ENCODE assay signal across 1 cellular context in the genomic region with DNA sequence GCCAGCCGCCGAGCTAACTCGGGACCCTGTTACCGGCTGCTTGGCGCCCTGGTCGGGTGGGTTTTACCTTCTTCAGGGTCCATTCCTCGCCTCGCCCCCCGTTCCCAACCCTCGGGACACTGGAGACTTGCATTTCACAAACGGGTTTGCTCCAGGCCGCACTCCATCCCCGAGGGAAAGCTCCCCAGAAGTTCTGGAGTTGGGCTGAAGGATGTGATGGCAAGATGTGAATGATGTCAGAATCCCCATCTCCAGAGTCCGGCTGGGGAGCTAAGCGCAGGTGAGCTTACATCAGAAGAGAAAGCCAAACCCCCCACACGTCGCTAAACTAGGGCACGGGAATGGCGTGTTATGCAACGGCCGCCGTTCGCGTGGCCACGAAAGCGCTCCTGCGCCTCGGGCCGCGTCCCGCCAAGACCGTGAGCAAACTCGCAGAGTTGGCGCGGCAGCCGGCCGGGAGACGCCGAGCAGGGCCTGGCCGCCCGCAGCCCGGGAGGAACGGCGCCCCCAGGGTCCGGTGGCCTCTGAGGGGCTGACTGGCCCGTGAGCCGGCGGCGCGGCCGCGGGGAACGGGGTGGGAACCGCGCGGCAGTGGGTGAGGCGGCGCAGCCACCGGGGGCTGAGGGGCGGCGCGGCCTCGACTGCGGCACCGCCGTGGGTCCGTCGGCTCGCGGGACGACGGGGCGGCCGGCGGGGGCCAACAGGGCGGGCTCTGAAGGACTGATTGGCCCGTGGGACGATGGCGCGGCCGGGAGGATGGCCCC.
TF ChIP-seq lines count a peak whose summit lies in the region.

No MANE protein-coding gene starts in this region.

TF ChIP-seq in HEK293, 187 proteins besides CTCF, POLR2A, EP300 and RAD21 (continued from another document):
- TF ChIP-seq, protein P1, sequence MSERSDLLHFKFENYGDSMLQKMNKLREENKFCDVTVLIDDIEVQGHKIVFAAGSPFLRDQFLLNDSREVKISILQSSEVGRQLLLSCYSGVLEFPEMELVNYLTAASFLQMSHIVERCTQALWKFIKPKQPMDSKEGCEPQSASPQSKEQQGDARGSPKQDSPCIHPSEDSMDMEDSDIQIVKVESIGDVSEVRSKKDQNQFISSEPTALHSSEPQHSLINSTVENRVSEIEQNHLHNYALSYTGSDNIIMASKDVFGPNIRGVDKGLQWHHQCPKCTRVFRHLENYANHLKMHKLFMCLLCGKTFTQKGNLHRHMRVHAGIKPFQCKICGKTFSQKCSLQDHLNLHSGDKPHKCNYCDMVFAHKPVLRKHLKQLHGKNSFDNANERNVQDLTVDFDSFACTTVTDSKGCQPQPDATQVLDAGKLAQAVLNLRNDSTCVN (tag by site-specific recombination; optimal IDR thresholded peaks at IDR 0.05) = peak; percentile 70
- TF ChIP-seq, protein P2, sequence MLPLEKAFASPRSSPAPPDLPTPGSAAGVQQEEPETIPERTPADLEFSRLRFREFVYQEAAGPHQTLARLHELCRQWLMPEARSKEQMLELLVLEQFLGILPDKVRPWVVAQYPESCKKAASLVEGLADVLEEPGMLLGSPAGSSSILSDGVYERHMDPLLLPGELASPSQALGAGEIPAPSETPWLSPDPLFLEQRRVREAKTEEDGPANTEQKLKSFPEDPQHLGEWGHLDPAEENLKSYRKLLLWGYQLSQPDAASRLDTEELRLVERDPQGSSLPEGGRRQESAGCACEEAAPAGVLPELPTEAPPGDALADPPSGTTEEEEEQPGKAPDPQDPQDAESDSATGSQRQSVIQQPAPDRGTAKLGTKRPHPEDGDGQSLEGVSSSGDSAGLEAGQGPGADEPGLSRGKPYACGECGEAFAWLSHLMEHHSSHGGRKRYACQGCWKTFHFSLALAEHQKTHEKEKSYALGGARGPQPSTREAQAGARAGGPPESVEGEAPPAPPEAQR (tag by site-specific recombination; IDR thresholded peaks at IDR 0.05) = no peak
- TF ChIP-seq ZNF48 (tag by site-specific recombination; IDR thresholded peaks at IDR 0.05) = no peak
- TF ChIP-seq ZSCAN30 (tag by site-specific recombination; IDR thresholded peaks at IDR 0.05) = 0 out of 2 replicates have a peak, but pooled peaks have one; percentile 26
- no peak for TF ChIP-seq ZFP69B (tag by site-specific recombination; IDR thresholded peaks at IDR 0.05)
- no peak for TF ChIP-seq ZNF350 (tag by site-specific recombination; IDR thresholded peaks at IDR 0.05)
- TF ChIP-seq, protein P3, sequence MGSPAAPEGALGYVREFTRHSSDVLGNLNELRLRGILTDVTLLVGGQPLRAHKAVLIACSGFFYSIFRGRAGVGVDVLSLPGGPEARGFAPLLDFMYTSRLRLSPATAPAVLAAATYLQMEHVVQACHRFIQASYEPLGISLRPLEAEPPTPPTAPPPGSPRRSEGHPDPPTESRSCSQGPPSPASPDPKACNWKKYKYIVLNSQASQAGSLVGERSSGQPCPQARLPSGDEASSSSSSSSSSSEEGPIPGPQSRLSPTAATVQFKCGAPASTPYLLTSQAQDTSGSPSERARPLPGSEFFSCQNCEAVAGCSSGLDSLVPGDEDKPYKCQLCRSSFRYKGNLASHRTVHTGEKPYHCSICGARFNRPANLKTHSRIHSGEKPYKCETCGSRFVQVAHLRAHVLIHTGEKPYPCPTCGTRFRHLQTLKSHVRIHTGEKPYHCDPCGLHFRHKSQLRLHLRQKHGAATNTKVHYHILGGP (tag by site-specific recombination; IDR thresholded peaks at IDR 0.05) = no peak
- TF ChIP-seq, protein P4, sequence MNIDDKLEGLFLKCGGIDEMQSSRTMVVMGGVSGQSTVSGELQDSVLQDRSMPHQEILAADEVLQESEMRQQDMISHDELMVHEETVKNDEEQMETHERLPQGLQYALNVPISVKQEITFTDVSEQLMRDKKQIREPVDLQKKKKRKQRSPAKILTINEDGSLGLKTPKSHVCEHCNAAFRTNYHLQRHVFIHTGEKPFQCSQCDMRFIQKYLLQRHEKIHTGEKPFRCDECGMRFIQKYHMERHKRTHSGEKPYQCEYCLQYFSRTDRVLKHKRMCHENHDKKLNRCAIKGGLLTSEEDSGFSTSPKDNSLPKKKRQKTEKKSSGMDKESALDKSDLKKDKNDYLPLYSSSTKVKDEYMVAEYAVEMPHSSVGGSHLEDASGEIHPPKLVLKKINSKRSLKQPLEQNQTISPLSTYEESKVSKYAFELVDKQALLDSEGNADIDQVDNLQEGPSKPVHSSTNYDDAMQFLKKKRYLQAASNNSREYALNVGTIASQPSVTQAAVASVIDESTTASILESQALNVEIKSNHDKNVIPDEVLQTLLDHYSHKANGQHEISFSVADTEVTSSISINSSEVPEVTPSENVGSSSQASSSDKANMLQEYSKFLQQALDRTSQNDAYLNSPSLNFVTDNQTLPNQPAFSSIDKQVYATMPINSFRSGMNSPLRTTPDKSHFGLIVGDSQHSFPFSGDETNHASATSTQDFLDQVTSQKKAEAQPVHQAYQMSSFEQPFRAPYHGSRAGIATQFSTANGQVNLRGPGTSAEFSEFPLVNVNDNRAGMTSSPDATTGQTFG (tag by site-specific recombination; IDR thresholded peaks at IDR 0.05; ENCODE audit: borderline replicate concordance) = no peak
- no peak for TF ChIP-seq SCRT2 (tag by site-specific recombination; IDR thresholded peaks at IDR 0.05)
- TF ChIP-seq TRIM28 (IDR thresholded peaks at IDR 0.05; ENCODE audit: borderline replicate concordance, low read length) = no peak
- TF ChIP-seq ZNF266 (tag by site-specific recombination; IDR thresholded peaks at IDR 0.05; ENCODE audit: low read depth) = no peak
- no peak for TF ChIP-seq ZBTB1 (tag by site-specific recombination; IDR thresholded peaks at IDR 0.05)
- peak; percentile 53 for TF ChIP-seq GLIS2 (tag by site-specific recombination; IDR thresholded peaks at IDR 0.05)
- no peak for TF ChIP-seq ZNF37A (tag by site-specific recombination; IDR thresholded peaks at IDR 0.05)
- no peak for TF ChIP-seq ZNF544 (tag by site-specific recombination; IDR thresholded peaks at IDR 0.05)
- no peak for TF ChIP-seq OSR2 (tag by site-specific recombination; IDR thresholded peaks at IDR 0.05)
- TF ChIP-seq ZNF157 (tag by site-specific recombination; IDR thresholded peaks at IDR 0.05) = no peak
- TF ChIP-seq, protein P5, sequence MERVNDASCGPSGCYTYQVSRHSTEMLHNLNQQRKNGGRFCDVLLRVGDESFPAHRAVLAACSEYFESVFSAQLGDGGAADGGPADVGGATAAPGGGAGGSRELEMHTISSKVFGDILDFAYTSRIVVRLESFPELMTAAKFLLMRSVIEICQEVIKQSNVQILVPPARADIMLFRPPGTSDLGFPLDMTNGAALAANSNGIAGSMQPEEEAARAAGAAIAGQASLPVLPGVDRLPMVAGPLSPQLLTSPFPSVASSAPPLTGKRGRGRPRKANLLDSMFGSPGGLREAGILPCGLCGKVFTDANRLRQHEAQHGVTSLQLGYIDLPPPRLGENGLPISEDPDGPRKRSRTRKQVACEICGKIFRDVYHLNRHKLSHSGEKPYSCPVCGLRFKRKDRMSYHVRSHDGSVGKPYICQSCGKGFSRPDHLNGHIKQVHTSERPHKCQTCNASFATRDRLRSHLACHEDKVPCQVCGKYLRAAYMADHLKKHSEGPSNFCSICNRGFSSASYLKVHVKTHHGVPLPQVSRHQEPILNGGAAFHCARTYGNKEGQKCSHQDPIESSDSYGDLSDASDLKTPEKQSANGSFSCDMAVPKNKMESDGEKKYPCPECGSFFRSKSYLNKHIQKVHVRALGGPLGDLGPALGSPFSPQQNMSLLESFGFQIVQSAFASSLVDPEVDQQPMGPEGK (tag by site-specific recombination; IDR thresholded peaks at IDR 0.05) = no peak
- TF ChIP-seq ZNF404 (tag by site-specific recombination; IDR thresholded peaks at IDR 0.05) = no peak
- peak; percentile 86 for TF ChIP-seq MZF1 (tag by site-specific recombination; IDR thresholded peaks at IDR 0.05; ENCODE audit: borderline replicate concordance)
- no peak for TF ChIP-seq SCRT1 (tag by site-specific recombination; IDR thresholded peaks at IDR 0.05; ENCODE audit: borderline replicate concordance)
- no peak for TF ChIP-seq GFI1B (tag by site-specific recombination; IDR thresholded peaks at IDR 0.05)
- peak; percentile 35; the same call in 1 of the 2 replicates for TF ChIP-seq GLIS1 (tag by site-specific recombination; IDR thresholded peaks at IDR 0.05)
- no peak for TF ChIP-seq ZNF292 (tag by site-specific recombination; IDR thresholded peaks at IDR 0.05; ENCODE audit: borderline replicate concordance, low read depth)
- TF ChIP-seq ZNF114 (tag by site-specific recombination; IDR thresholded peaks at IDR 0.05) = no peak
- peak; percentile 40; the same call in 1 of the 2 replicates for TF ChIP-seq ZNF629 (tag by site-specific recombination; IDR thresholded peaks at IDR 0.05)
- TF ChIP-seq, protein P6, sequence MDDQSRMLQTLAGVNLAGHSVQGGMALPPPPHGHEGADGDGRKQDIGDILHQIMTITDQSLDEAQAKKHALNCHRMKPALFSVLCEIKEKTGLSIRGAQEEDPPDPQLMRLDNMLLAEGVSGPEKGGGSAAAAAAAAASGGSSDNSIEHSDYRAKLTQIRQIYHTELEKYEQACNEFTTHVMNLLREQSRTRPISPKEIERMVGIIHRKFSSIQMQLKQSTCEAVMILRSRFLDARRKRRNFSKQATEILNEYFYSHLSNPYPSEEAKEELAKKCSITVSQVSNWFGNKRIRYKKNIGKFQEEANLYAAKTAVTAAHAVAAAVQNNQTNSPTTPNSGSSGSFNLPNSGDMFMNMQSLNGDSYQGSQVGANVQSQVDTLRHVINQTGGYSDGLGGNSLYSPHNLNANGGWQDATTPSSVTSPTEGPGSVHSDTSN (CRISPR knock-in tag; IDR thresholded peaks at IDR 0.05) = 0 out of 2 replicates have a peak, but pooled peaks have one; percentile 53
- TF ChIP-seq ZNF311 (tag by site-specific recombination; IDR thresholded peaks at IDR 0.05; ENCODE audit: borderline replicate concordance) = no peak
- TF ChIP-seq, protein P7, sequence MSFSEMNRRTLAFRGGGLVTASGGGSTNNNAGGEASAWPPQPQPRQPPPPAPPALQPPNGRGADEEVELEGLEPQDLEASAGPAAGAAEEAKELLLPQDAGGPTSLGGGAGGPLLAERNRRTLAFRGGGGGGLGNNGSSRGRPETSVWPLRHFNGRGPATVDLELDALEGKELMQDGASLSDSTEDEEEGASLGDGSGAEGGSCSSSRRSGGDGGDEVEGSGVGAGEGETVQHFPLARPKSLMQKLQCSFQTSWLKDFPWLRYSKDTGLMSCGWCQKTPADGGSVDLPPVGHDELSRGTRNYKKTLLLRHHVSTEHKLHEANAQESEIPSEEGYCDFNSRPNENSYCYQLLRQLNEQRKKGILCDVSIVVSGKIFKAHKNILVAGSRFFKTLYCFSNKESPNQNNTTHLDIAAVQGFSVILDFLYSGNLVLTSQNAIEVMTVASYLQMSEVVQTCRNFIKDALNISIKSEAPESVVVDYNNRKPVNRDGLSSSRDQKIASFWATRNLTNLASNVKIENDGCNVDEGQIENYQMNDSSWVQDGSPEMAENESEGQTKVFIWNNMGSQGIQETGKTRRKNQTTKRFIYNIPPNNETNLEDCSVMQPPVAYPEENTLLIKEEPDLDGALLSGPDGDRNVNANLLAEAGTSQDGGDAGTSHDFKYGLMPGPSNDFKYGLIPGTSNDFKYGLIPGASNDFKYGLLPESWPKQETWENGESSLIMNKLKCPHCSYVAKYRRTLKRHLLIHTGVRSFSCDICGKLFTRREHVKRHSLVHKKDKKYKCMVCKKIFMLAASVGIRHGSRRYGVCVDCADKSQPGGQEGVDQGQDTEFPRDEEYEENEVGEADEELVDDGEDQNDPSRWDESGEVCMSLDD (tag by site-specific recombination; IDR thresholded peaks at IDR 0.05) = no peak
- no peak for TF ChIP-seq ZSCAN16 (tag by site-specific recombination; IDR thresholded peaks at IDR 0.05)
- TF ChIP-seq ZNF747 (tag by site-specific recombination; IDR thresholded peaks at IDR 0.05) = no peak
- TF ChIP-seq ZNF658 (tag by site-specific recombination; IDR thresholded peaks at IDR 0.05) = no peak
- TF ChIP-seq ZNF214 (tag by site-specific recombination; IDR thresholded peaks at IDR 0.05; ENCODE audit: borderline replicate concordance) = no peak
- TF ChIP-seq ZNF600 (tag by site-specific recombination; IDR thresholded peaks at IDR 0.05) = peak; percentile 84
- TF ChIP-seq ZFP3 (tag by site-specific recombination; IDR thresholded peaks at IDR 0.05; ENCODE audit: low read depth) = no peak
- TF ChIP-seq ZNF596 (tag by site-specific recombination; IDR thresholded peaks at IDR 0.05) = no peak
- no peak for TF ChIP-seq ZNF223 (tag by site-specific recombination; IDR thresholded peaks at IDR 0.05)
- peak; percentile 49; the same call in 1 of the 2 replicates for TF ChIP-seq ZEB2 (tag by site-specific recombination; IDR thresholded peaks at IDR 0.05)
- TF ChIP-seq ZNF792 (tag by site-specific recombination; IDR thresholded peaks at IDR 0.05) = no peak
- TF ChIP-seq ZNF433 (tag by site-specific recombination; IDR thresholded peaks at IDR 0.05; ENCODE audit: low read depth) = no peak
- TF ChIP-seq REPIN1 (tag by site-specific recombination; IDR thresholded peaks at IDR 0.05; ENCODE audit: low read depth) = no peak
- no peak for TF ChIP-seq ZNF701 (tag by site-specific recombination; IDR thresholded peaks at IDR 0.05)
- TF ChIP-seq, protein P8, sequence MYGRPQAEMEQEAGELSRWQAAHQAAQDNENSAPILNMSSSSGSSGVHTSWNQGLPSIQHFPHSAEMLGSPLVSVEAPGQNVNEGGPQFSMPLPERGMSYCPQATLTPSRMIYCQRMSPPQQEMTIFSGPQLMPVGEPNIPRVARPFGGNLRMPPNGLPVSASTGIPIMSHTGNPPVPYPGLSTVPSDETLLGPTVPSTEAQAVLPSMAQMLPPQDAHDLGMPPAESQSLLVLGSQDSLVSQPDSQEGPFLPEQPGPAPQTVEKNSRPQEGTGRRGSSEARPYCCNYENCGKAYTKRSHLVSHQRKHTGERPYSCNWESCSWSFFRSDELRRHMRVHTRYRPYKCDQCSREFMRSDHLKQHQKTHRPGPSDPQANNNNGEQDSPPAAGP (tag by site-specific recombination; IDR thresholded peaks at IDR 0.05) = no peak
- TF ChIP-seq BCL11A (tag by site-specific recombination; IDR thresholded peaks at IDR 0.05; ENCODE audit: low read depth) = no peak
- peak; percentile 30; the same call in 1 of the 2 replicates for TF ChIP-seq ZBTB20 (tag by site-specific recombination; IDR thresholded peaks at IDR 0.05)
